Comparison of ENCODE assay signal across 9 cellular contexts in the genomic region with DNA sequence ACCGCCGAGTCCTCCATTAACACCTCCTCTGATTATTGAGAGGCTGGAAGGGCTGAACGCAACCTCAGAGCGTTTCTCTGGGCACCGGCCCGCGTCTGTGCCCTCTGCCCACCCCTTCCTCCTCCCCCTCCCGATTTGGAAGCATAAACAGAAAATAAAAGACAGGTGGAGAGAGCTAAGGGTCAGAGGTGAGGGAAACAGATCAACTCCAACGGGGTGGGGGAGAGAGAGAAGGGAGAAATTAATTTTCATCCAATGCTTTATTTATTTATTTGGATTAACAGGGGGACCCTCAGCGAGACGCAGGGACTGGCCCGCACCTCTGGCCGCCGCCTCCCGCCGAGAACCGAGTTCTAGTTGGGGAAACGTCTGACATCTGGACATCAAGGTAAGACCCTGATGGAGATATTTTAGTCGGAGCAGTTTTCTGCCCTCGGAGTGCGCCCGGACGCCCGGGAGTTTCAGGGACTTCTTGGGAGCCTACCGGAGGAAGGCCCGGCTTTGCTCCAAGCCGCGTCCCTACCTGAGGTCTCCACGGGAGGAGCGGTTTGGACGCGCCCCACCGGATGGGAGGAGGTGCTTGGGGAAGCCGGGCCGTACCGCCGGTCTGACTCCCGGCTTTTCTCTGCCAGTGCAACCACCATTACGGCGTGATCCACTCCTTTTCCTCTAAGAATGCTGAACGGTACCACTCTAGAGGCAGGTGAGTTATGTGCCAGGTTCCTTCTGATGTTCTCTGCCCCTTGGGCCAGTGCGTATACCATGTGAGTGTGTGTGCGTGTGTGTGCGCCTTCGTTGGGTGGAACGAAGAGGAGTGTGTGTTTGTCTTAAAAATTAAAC. TPM values are rescaled to one million over a fixed set of nuclear protein-coding genes. Genes with fewer than 3 reads are reported as not detected.
DNase-seq lines count a peak whose midpoint lies in the region; ATAC-seq, FAIRE-seq and TF ChIP-seq lines count a peak whose summit lies in the region.
"Had no signal": no experiment of that assay in that cellular context is flagged by ENCODE, and none has a peak within 500 bp of the region (broad histone marks: within the 10 kb centered on the region; RNA-seq: fewer than 3 reads in every experiment).

No MANE protein-coding gene starts in this region.

- H3K36me3 ChIP-seq in Caco-2 (ENCODE audit: control insufficient read depth, insufficient read depth, low read length) (no peaks in the 10 kb centered on the region), GM12878 (ENCODE audit: control insufficient read depth in 2 of 2, insufficient read depth in 2 of 2, low read length in 1 of 2) (no peaks in the 10 kb centered on the region), sigmoid colon (no peaks in the 10 kb centered on the region)

- WGBS in GM12878 (ENCODE audit: insufficient coverage, insufficient replicate concordance, low lambda C conversion rate, missing lambda C conversion rate), result 12% methylated on average over 46 of the region's 46 CpGs
- 1 to 2% methylated on average over 46 of the region's 46 CpGs for WGBS in sigmoid colon, 2 donors

- no peaks in the 10 kb centered on the region for H3K36me3 Mint-ChIP-seq in Caco-2 (ENCODE audit: insufficient read depth, unreplicated experiment)
- H3K36me3 Mint-ChIP-seq in naive thymus-derived CD8-positive, alpha-beta T cell, result peaks cover 0 to 4% (median 0%) of the 10 kb centered on the region in 3 donors

- TF ChIP-seq EP300 in GM12878 (IDR thresholded peaks at IDR 0.05; ENCODE audit: borderline replicate concordance in 1 of 2, control insufficient read depth in 1 of 2, low read depth in 2 of 2, low read length in 2 of 2) (no peak), sigmoid colon (IDR thresholded peaks at IDR 0.05) (no peak)

- no peaks in the 10 kb centered on the region for H4K20me1 ChIP-seq in GM12878 (ENCODE audit: control insufficient read depth, insufficient read depth)

- RAD21 ChIA-PET in GM12878 (lab: Charles Lee; ENCODE audit: unreplicated experiment), result no interaction called here

- BruUV-seq in Caco-2 (replicated peaks; lab: Mats Ljungman, UMichigan) (no TSS peak), GM12878 (replicated peaks; lab: Mats Ljungman, UMichigan) (no TSS peak)

- peak overlapping the region; percentile 25 for H3K4me3 ChIP-seq in Caco-2 (ENCODE audit: low read depth, low read length)
- H3K4me3 ChIP-seq in Jurkat, Clone E6-1 (ENCODE audit: low read length), result peak overlapping the region; percentile 22
- H3K4me3 ChIP-seq in GM12878, result no peak overlapping the region
- H3K4me3 ChIP-seq in sigmoid colon, result no peak overlapping the region

- intact Hi-C loops in Caco-2 (cut with micrococcal nuclease; ENCODE audit: unreplicated experiment) (no loop called here), GM12878 (cut with micrococcal nuclease; ENCODE audit: unreplicated experiment) (no loop called here), sigmoid colon (cut with DNase I) (no loop called here)

- FAIRE-seq in GM12878 (lab: Jason Lieb, UNC) (no peak), HTR-8/SVneo (lab: Jason Lieb, UNC) (no peak)

- no peak for TF ChIP-seq RAD21 in GM12878 (IDR thresholded peaks at IDR 0.05; ENCODE audit: insufficient read depth, low read depth, low read length)

- H3K4me1 ChIP-seq in Caco-2 (peaks cover 18% of the 10 kb centered on the region; the same call in 1 of the 2 replicates), GM12878 (ENCODE audit: control insufficient read depth, insufficient read depth, low read length) (no peaks in the 10 kb centered on the region), sigmoid colon (peaks cover 0 to 56% (median 55%) of the 10 kb centered on the region in 4 donors)

- peak overlapping the region; percentile 66 for H3K4me3 Mint-ChIP-seq in Caco-2 (ENCODE audit: unreplicated experiment)
- peak overlapping the region; percentile 61 to 94 (median 83) for H3K4me3 Mint-ChIP-seq in naive thymus-derived CD8-positive, alpha-beta T cell

- no peak overlapping the region for H3K4me2 ChIP-seq in GM12878 (ENCODE audit: control insufficient read depth, insufficient read depth)

- no peaks in the 10 kb centered on the region for H3K9me3 ChIP-seq in Caco-2
- no peaks in the 10 kb centered on the region for H3K9me3 ChIP-seq in GM12878 (replicated peaks; ENCODE audit: control insufficient read depth, insufficient read depth, low read length)
- no peaks in the 10 kb centered on the region for H3K9me3 ChIP-seq in sigmoid colon

- peak in 1 of 2 experiments; percentile 30 for DNase-seq in Caco-2
- no peak for DNase-seq in Jurkat, Clone E6-1 (ENCODE audit: low read depth, low spot score)
- no peak for DNase-seq in GM12878 (ENCODE audit: low read depth, low spot score)
- no peak for DNase-seq in naive thymus-derived CD8-positive, alpha-beta T cell
- no peak for DNase-seq in sigmoid colon
- no peak for DNase-seq in HTR-8/SVneo (ENCODE audit: insufficient read length, low spot score)
- DNase-seq: Kasumi-1 had no signal

- no peak overlapping the region for H3K9ac ChIP-seq in GM12878 (ENCODE audit: control insufficient read depth, insufficient read depth, low read length)

- H3K27me3 ChIP-seq in Caco-2 (replicated peaks; ENCODE audit: control insufficient read depth, insufficient read depth, low read length) (peaks cover 2% of the 10 kb centered on the region; the same call in 1 of the 2 replicates), GM12878 (replicated peaks in 1 of 2; ENCODE audit: control insufficient read depth in 2 of 2, insufficient read depth in 2 of 2, low read length in 1 of 2) (peaks cover 30 to 55% of the 10 kb centered on the region in 2 experiments), sigmoid colon (peaks cover 87 to 100% (median 100%) of the 10 kb centered on the region in 3 donors)

- TF ChIP-seq CTCF in Caco-2 (IDR thresholded peaks at IDR 0.05; ENCODE audit: insufficient read depth in 1 of 2, low read depth in 1 of 2, low read length in 1 of 2, severe bottlenecking in 1 of 2, unreplicated experiment in 1 of 2) (no peak), GM12878 (IDR thresholded peaks at IDR 0.05 in 2 of 3, conservative IDR thresholded peaks at IDR 0.05 in 1 of 3; ENCODE audit: control insufficient read depth in 2 of 3, extremely low read depth in 1 of 3, insufficient read depth in 1 of 3, low read depth in 3 of 3, low read length in 3 of 3) (no peak), sigmoid colon (IDR thresholded peaks at IDR 0.05) (no peak)

- H3K27ac ChIP-seq in GM12878 (ENCODE audit: control insufficient read depth, insufficient read depth) (no peak overlapping the region), sigmoid colon (no peak overlapping the region)

- POLR2A ChIA-PET in Caco-2 (lab: Charles Lee), result no interaction called here
- POLR2A ChIA-PET in GM12878 (lab: Charles Lee), result no interaction called here
- POLR2A ChIA-PET in naive thymus-derived CD8-positive, alpha-beta T cell (lab: Charles Lee), result no interaction called here

- in situ Hi-C loops in GM12878 (cut with MboI), result loop anchor here (25.0 kb wide), 1 partner anchor 775 kb away; no protein-coding TSS in a partner anchor

- no peak overlapping the region for H3K27ac Mint-ChIP-seq in Caco-2 (ENCODE audit: unreplicated experiment)
- peak overlapping the region in 2 of 10 donors; percentile 53 to 67 for H3K27ac Mint-ChIP-seq in naive thymus-derived CD8-positive, alpha-beta T cell

- CTCF ChIA-PET in Caco-2 (lab: Charles Lee) (interaction anchor here (0.9 kb wide), 1 partner anchor 219 kb away, joined by 13 read pairs; no protein-coding TSS in a partner anchor), GM12878 (lab: Yijun Ruan, JAX) (no interaction called here)

- SMC1A ChIA-PET in GM12878 (lab: Charles Lee; ENCODE audit: uncharacterized antibody, unreplicated experiment), result no interaction called here

- no peak overlapping the region for H2AFZ ChIP-seq in GM12878 (ENCODE audit: control insufficient read depth, low read depth, low read length)

- TF ChIP-seq POLR2A in GM12878 (IDR thresholded peaks at IDR 0.05; ENCODE audit: low read depth, low read length) (no peak), sigmoid colon (IDR thresholded peaks at IDR 0.05) (no peak)

- peaks cover 20% of the 10 kb centered on the region for H3K4me1 Mint-ChIP-seq in Caco-2 (ENCODE audit: low read depth, unreplicated experiment)
- H3K4me1 Mint-ChIP-seq in naive thymus-derived CD8-positive, alpha-beta T cell, result peaks cover 47 to 85% (median 75%) of the 10 kb centered on the region in 4 donors

- H3K79me2 ChIP-seq in GM12878 (ENCODE audit: control insufficient read depth, insufficient read depth, low read length), result no peaks in the 10 kb centered on the region

- no peak for ATAC-seq in GM12878
- no peak for ATAC-seq in naive thymus-derived CD8-positive, alpha-beta T cell
- ATAC-seq in HG03460 (IDR thresholded peaks at IDR 0.05; ENCODE audit: unreplicated experiment), result no peak
- no peak for ATAC-seq in GM21825 (IDR thresholded peaks at IDR 0.05; ENCODE audit: unreplicated experiment)

- H3K27me3 Mint-ChIP-seq in Caco-2 (ENCODE audit: insufficient read depth, unreplicated experiment), result peaks cover 36% of the 10 kb centered on the region
- H3K27me3 Mint-ChIP-seq in naive thymus-derived CD8-positive, alpha-beta T cell, result peaks cover 60 to 100% (median 87%) of the 10 kb centered on the region in 5 donors

- no peaks in the 10 kb centered on the region for H3K9me3 Mint-ChIP-seq in Caco-2 (ENCODE audit: unreplicated experiment)
- peaks cover 0 to 6% (median 0%) of the 10 kb centered on the region in 9 donors for H3K9me3 Mint-ChIP-seq in naive thymus-derived CD8-positive, alpha-beta T cell

RNA-seq across cellular contexts. Expression of a gene that starts 5.1 kb away (rescaled TPM):
- 0.12 and 0.36 TPM in 2 replicates for total RNA-seq in Caco-2 (2022)
- not detected for polyA plus RNA-seq in Jurkat, Clone E6-1 (2012; ENCODE audit: insufficient read depth, insufficient read length)
- not detected in 2 replicates for total RNA-seq in GM12878 (2013; cell fraction: nucleolus; rRNA removed)
- not detected in 2 replicates for total RNA-seq in GM12878 (2014; rRNA removed)
- not detected in 2 replicates for total RNA-seq in GM12878 (2014; rRNA removed; fragmentation: Illumina TruSeq; extraction: Trizol)
- total RNA-seq in GM12878 (2021), result not detected in 2 replicates
- polyA plus RNA-seq in GM12878 (2011; ENCODE audit: low read depth), result not detected
- polyA plus RNA-seq in GM12878 (2011; rRNA removed), result not detected in 2 replicates
- not detected in 2 replicates for polyA plus RNA-seq in GM12878 (2011; cell fraction: cytosol; rRNA removed)
- polyA plus RNA-seq in GM12878 (2011; cell fraction: nucleus; rRNA removed), result not detected in 2 replicates
- not detected in 2 replicates for polyA plus RNA-seq in GM12878 (2012)
- not detected in 2 replicates for polyA plus RNA-seq in GM12878 (2014; fragmentation: Illumina TruSeq; extraction: Trizol)
- polyA plus RNA-seq in GM12878 (2014; fragmentation: Nextera tagmentation; extraction: Ambion mirVana), result not detected
- polyA plus RNA-seq in GM12878 (2014; rRNA removed), result not detected in 2 replicates
- not detected for polyA plus RNA-seq in GM12878 (2016; fragmentation: Nextera tagmentation; extraction: Ambion mirVana)
- polyA minus RNA-seq in GM12878 (2011; rRNA and poly(A)+ RNA removed), result not detected in 2 replicates
- not detected in 2 replicates for polyA minus RNA-seq in GM12878 (2011; cell fraction: cytosol; rRNA and poly(A)+ RNA removed)
- not detected in 2 replicates for polyA minus RNA-seq in GM12878 (2011; cell fraction: nucleus; rRNA and poly(A)+ RNA removed)
- not detected for total RNA-seq in naive thymus-derived CD8-positive, alpha-beta T cell
- not detected for polyA plus RNA-seq in naive thymus-derived CD8-positive, alpha-beta T cell
- total RNA-seq in sigmoid colon, result not detected
- polyA plus RNA-seq in sigmoid colon, result under 1 TPM in 1 of 3 donors, not detected in 2; 0.01 TPM

RNA-seq across cellular contexts. Expression of a gene that starts 9.6 kb away (rescaled TPM):
- total RNA-seq in Caco-2 (2022), result 9.4 and 9.9 TPM in 2 replicates
- 5.4 TPM for polyA plus RNA-seq in Jurkat, Clone E6-1 (2012; ENCODE audit: insufficient read depth, insufficient read length)
- total RNA-seq in GM12878 (2013; cell fraction: nucleolus; rRNA removed), result not detected in 2 replicates
- total RNA-seq in GM12878 (2014; rRNA removed), result 1.1 and 1.5 TPM in 2 replicates
- total RNA-seq in GM12878 (2014; rRNA removed; fragmentation: Illumina TruSeq; extraction: Trizol), result 0.31 and 0.92 TPM in 2 replicates
- total RNA-seq in GM12878 (2021), result 0.77 and 0.85 TPM in 2 replicates
- polyA plus RNA-seq in GM12878 (2011; ENCODE audit: low read depth), result 1.0 TPM
- polyA plus RNA-seq in GM12878 (2011; rRNA removed), result 0.39 and 0.56 TPM in 2 replicates
- polyA plus RNA-seq in GM12878 (2011; cell fraction: cytosol; rRNA removed), result 0.27 and 0.61 TPM in 2 replicates
- 0.34 TPM in 1 of 2 replicates, not detected in the other for polyA plus RNA-seq in GM12878 (2011; cell fraction: nucleus; rRNA removed)
- 0.43 and 0.56 TPM in 2 replicates for polyA plus RNA-seq in GM12878 (2012)
- polyA plus RNA-seq in GM12878 (2014; fragmentation: Illumina TruSeq; extraction: Trizol), result 0.66 TPM in 1 of 2 replicates, not detected in the other
- polyA plus RNA-seq in GM12878 (2014; fragmentation: Nextera tagmentation; extraction: Ambion mirVana), result under 1 TPM; 0.39 to 0.42 TPM
- 0.49 and 0.51 TPM in 2 replicates for polyA plus RNA-seq in GM12878 (2014; rRNA removed)
- polyA plus RNA-seq in GM12878 (2016; fragmentation: Nextera tagmentation; extraction: Ambion mirVana), result 1 to 10 TPM; 4.2 to 5.4 TPM
- not detected in 2 replicates for polyA minus RNA-seq in GM12878 (2011; rRNA and poly(A)+ RNA removed)
- polyA minus RNA-seq in GM12878 (2011; cell fraction: cytosol; rRNA and poly(A)+ RNA removed), result not detected in 2 replicates
- polyA minus RNA-seq in GM12878 (2011; cell fraction: nucleus; rRNA and poly(A)+ RNA removed), result not detected in 2 replicates
- not detected for total RNA-seq in naive thymus-derived CD8-positive, alpha-beta T cell
- 1 to 10 TPM in 2 of 3 donors, not detected in 1; 1.4 to 2.7 TPM for polyA plus RNA-seq in naive thymus-derived CD8-positive, alpha-beta T cell
- 1 to 10 TPM in 3 of 4 donors, not detected in 1; 1.2 to 3.3 (median 2.9) TPM for total RNA-seq in sigmoid colon
- polyA plus RNA-seq in sigmoid colon, result 10 to 100 TPM in 2 of 3 donors, 1 to 10 TPM in 1; 4.8 to 13.8 (median 12.9) TPM

Comparison
In these comparisons a context has a peak if more than half of its experiments do, and no peak if none do; other contexts are left out.
1. H3K4me3 ChIP-seq: peak in Caco-2 (single experiment) and Jurkat, Clone E6-1 (single experiment); none in GM12878 (single experiment) and sigmoid colon (0 of 4).